ENCODE assay signal across 8 cellular contexts in genomic region chr11:118488480-118489109, GRCh38. TPM values are rescaled to one million over a fixed set of nuclear protein-coding genes. Genes with fewer than 3 reads are reported as not detected.
DNase-seq lines count a peak whose midpoint lies in the region; ATAC-seq and TF ChIP-seq lines count a peak whose summit lies in the region.

No MANE protein-coding gene starts in this region.

- H3K27ac ChIP-seq in KMS-11 (no peak overlapping the region), PC-9 (no peak overlapping the region), esophagus squamous epithelium (no peak overlapping the region), stomach (no peak overlapping the region)

- 21 to 29% methylated on average over 6 to 7 of the region's 7 CpGs for WGBS in esophagus squamous epithelium, 2 donors
- 12 to 25% (median 22%) methylated on average over 7 of the region's 7 CpGs for WGBS in stomach, 5 donors

- no peaks in the 10 kb centered on the region for H3K27me3 ChIP-seq in KMS-11 (ENCODE audit: insufficient read depth, low read depth)
- no peaks in the 10 kb centered on the region for H3K27me3 ChIP-seq in PC-9 (ENCODE audit: insufficient read depth, low read depth)
- no peaks in the 10 kb centered on the region for H3K27me3 ChIP-seq in esophagus squamous epithelium
- no peaks in the 10 kb centered on the region for H3K27me3 ChIP-seq in stomach

- peaks cover 48% of the 10 kb centered on the region for H3F3A ChIP-seq in PC-9 (ENCODE audit: insufficient read depth, low read depth)

- no peaks in the 10 kb centered on the region for H3K9me3 ChIP-seq in PC-9 (ENCODE audit: insufficient read depth, low read depth)
- no peaks in the 10 kb centered on the region for H3K9me3 ChIP-seq in esophagus squamous epithelium
- no peaks in the 10 kb centered on the region for H3K9me3 ChIP-seq in stomach

- DNase-seq in Caki2 (ENCODE audit: low read depth) = peak; percentile 43
- DNase-seq in PC-9 = peak; percentile 58 to 64
- DNase-seq in activated T-cell treated with anti-CD3 and anti-CD28 coated beads, Interleukin-2, amount 50 U/mL, for 24 hours = peak; percentile 80
- no peak for DNase-seq in esophagus squamous epithelium (lab: John Stamatoyannopoulos, UW)
- DNase-seq in neural crest cell (ENCODE audit: low read depth, low spot score) = peak; percentile 78
- peak; percentile 58 for DNase-seq in stomach

- ATAC-seq in HG02852 (IDR thresholded peaks at IDR 0.05; ENCODE audit: unreplicated experiment) = no peak

- H3K9me2 ChIP-seq in PC-9 (ENCODE audit: insufficient read depth) = no peaks in the 10 kb centered on the region

- peaks cover 8% of the 10 kb centered on the region for H3K4me1 Mint-ChIP-seq in activated T-cell treated with anti-CD3 and anti-CD28 coated beads, Interleukin-2, amount 50 U/mL, for 24 hours (ENCODE audit: low read depth)
- H3K4me1 Mint-ChIP-seq in neural crest cell = no peaks in the 10 kb centered on the region

- H3K9ac ChIP-seq in KMS-11 = no peak overlapping the region

- H3K36me3 ChIP-seq in KMS-11 (ENCODE audit: insufficient read depth) = no peaks in the 10 kb centered on the region; the same call in 1 of the 2 replicates
- H3K36me3 ChIP-seq in PC-9 (ENCODE audit: low read depth) = peaks cover 40% of the 10 kb centered on the region
- H3K36me3 ChIP-seq in esophagus squamous epithelium = peaks cover 0 to 100% (median 43%) of the 10 kb centered on the region in 3 donors
- peaks cover 62 to 97% (median 96%) of the 10 kb centered on the region in 4 donors for H3K36me3 ChIP-seq in stomach

- CTCF ChIA-PET in PC-9 (lab: Charles Lee) = no interaction called here

- TF ChIP-seq CTCF in KMS-11 (conservative IDR thresholded peaks at IDR 0.05; ENCODE audit: low read depth, low read length) (peak; percentile 90), PC-9 (conservative IDR thresholded peaks at IDR 0.05) (peak; percentile 97), esophagus squamous epithelium (IDR thresholded peaks at IDR 0.05) (peak; percentile 53 to 83 (median 79)), neural crest cell (conservative IDR thresholded peaks at IDR 0.05) (peak; percentile 93), stomach (IDR thresholded peaks at IDR 0.05) (peak in 5 of 7 experiments; percentile 66 to 82 (median 73))

- BruUV-seq in PC-9 (replicated peaks; lab: Mats Ljungman, UMichigan) = no TSS peak

- H2AFZ ChIP-seq in KMS-11 (ENCODE audit: low read depth) = no peak overlapping the region
- H2AFZ ChIP-seq in PC-9 = no peak overlapping the region

- no peak for TF ChIP-seq EP300 in stomach (IDR thresholded peaks at IDR 0.05)

- H3K27ac Mint-ChIP-seq in activated T-cell treated with anti-CD3 and anti-CD28 coated beads, Interleukin-2, amount 50 U/mL, for 24 hours = peak overlapping the region; percentile 10
- H3K27ac Mint-ChIP-seq in neural crest cell (ENCODE audit: unreplicated experiment) = no peak overlapping the region

- no peaks in the 10 kb centered on the region for H3K79me2 ChIP-seq in KMS-11 (ENCODE audit: insufficient read depth, low read depth)
- H3K79me2 ChIP-seq in PC-9 (ENCODE audit: low read depth) = no peaks in the 10 kb centered on the region

- H3K36me3 Mint-ChIP-seq in activated T-cell treated with anti-CD3 and anti-CD28 coated beads, Interleukin-2, amount 50 U/mL, for 24 hours (ENCODE audit: low read depth) = peaks cover 78% of the 10 kb centered on the region
- H3K36me3 Mint-ChIP-seq in neural crest cell (ENCODE audit: low read depth) = peaks cover 7% of the 10 kb centered on the region

- H3K4me2 ChIP-seq in KMS-11 (no peak overlapping the region), PC-9 (no peak overlapping the region)

- no peaks in the 10 kb centered on the region for H3K27me3 Mint-ChIP-seq in activated T-cell treated with anti-CD3 and anti-CD28 coated beads, Interleukin-2, amount 50 U/mL, for 24 hours
- H3K27me3 Mint-ChIP-seq in neural crest cell (ENCODE audit: low read depth) = no peaks in the 10 kb centered on the region

- H3K9me3 Mint-ChIP-seq in activated T-cell treated with anti-CD3 and anti-CD28 coated beads, Interleukin-2, amount 50 U/mL, for 24 hours = no peaks in the 10 kb centered on the region
- no peaks in the 10 kb centered on the region for H3K9me3 Mint-ChIP-seq in neural crest cell

- H4K20me1 ChIP-seq in KMS-11 (ENCODE audit: insufficient read depth) = no peaks in the 10 kb centered on the region
- peaks cover 7% of the 10 kb centered on the region; the same call in 1 of the 2 replicates for H4K20me1 ChIP-seq in PC-9 (ENCODE audit: insufficient read depth)

- no peak overlapping the region for H3K4me3 ChIP-seq in KMS-11 (IDR thresholded peaks at IDR 0.05; ENCODE audit: insufficient read depth, low read depth, low read length)
- no peak overlapping the region for H3K4me3 ChIP-seq in PC-9
- no peak overlapping the region for H3K4me3 ChIP-seq in esophagus squamous epithelium
- no peak overlapping the region for H3K4me3 ChIP-seq in stomach

- in situ Hi-C loops in Caki2 (cut with HindIII; ENCODE audit: low pct_unique_long_range_greater_than_20kb, low sequenced_read_pairs) = no loop called here

- TF ChIP-seq POLR2A in esophagus squamous epithelium (IDR thresholded peaks at IDR 0.05) (no peak), stomach (IDR thresholded peaks at IDR 0.05) (no peak)

- POLR2A ChIA-PET in PC-9 (lab: Charles Lee; ENCODE audit: unreplicated experiment) = interaction anchor here (0.6 kb wide), 1 partner anchor 201 kb away, joined by 5 read pairs; no protein-coding TSS in a partner anchor

- H3K4me1 ChIP-seq in KMS-11 (ENCODE audit: low read depth, poor library complexity, severe bottlenecking) (no peaks in the 10 kb centered on the region), PC-9 (replicated peaks; ENCODE audit: insufficient read depth) (no peaks in the 10 kb centered on the region), esophagus squamous epithelium (no peaks in the 10 kb centered on the region), stomach (no peaks in the 10 kb centered on the region)

- no peak overlapping the region for H3K4me3 Mint-ChIP-seq in activated T-cell treated with anti-CD3 and anti-CD28 coated beads, Interleukin-2, amount 50 U/mL, for 24 hours
- no peak overlapping the region for H3K4me3 Mint-ChIP-seq in neural crest cell

- intact Hi-C loops in PC-9 (cut with micrococcal nuclease; ENCODE audit: unreplicated experiment) = loop anchor here (1.0 to 5.0 kb wide), 4 partner anchors 86 to 343 kb away; partner anchors contain the start of gene ATP5MG
- intact Hi-C loops in esophagus squamous epithelium (cut with DNase I) = loop anchor here (10.0 kb wide), 1 partner anchor 94 kb away; no protein-coding TSS in a partner anchor
- intact Hi-C loops in stomach (cut with DNase I; ENCODE audit: low total_unique reads) = loop anchor here (10.0 kb wide), 1 partner anchor 84 kb away; the partner anchor contains the start of gene ATP5MG

RNA-seq across cellular contexts. Expression of gene TTC36, which starts 38.7 kb away (rescaled TPM):
- total RNA-seq in Caki2 (2014; rRNA removed; shearing (Covaris generic); ENCODE audit: low replicate concordance) = not detected in 2 replicates
- total RNA-seq in PC-9 (2021) (0.41 and 1.4 TPM in 2 replicates), esophagus squamous epithelium (under 1 TPM in 2 of 4 donors, not detected in 2; 0.38 to 0.47 TPM), neural crest cell (1.1 and 1.2 TPM in 2 replicates), stomach (10 to 100 TPM in 1 of 5 donors, not detected in 4; 56.8 TPM)
- polyA plus RNA-seq in stomach = 1 to 10 TPM in 1 of 3 donors, under 1 TPM in 1, not detected in 1; 0.58 to 2.0 TPM

RNA-seq across cellular contexts. Expression of gene TMEM25, which starts 42.4 kb away (rescaled TPM):
- total RNA-seq in Caki2 (2014; rRNA removed; shearing (Covaris generic); ENCODE audit: low replicate concordance) = 3.0 and 7.9 TPM in 2 replicates
- total RNA-seq in PC-9 (2021) (14.1 and 21.2 TPM in 2 replicates), esophagus squamous epithelium (10 to 100 TPM in 3 of 4 donors, 1 to 10 TPM in 1; 7.0 to 18.0 (median 15.3) TPM), neural crest cell (27.6 and 28.6 TPM in 2 replicates), stomach (10 to 100 TPM in 2 of 5 donors, 1 to 10 TPM in 2, not detected in 1; 8.2 to 52.7 (median 17.5) TPM)
- 10 to 100 TPM in 1 of 3 donors, 1 to 10 TPM in 2; 4.0 to 11.8 (median 8.5) TPM for polyA plus RNA-seq in stomach

RNA-seq across cellular contexts. Expression of gene KMT2A, which starts 52.3 kb away (rescaled TPM):
- 5.3 and 20.3 TPM in 2 replicates for total RNA-seq in Caki2 (2014; rRNA removed; shearing (Covaris generic); ENCODE audit: low replicate concordance)
- total RNA-seq in PC-9 (2021) (78.7 and 80.3 TPM in 2 replicates), esophagus squamous epithelium (10 to 100 TPM; 22.0 to 54.0 (median 29.0) TPM), neural crest cell (78.8 and 86.3 TPM in 2 replicates), stomach (10 to 100 TPM; 22.0 to 98.2 (median 79.8) TPM)
- 1 to 10 TPM; 4.5 to 6.4 (median 5.3) TPM for polyA plus RNA-seq in stomach
